ENCODE assay signal across 16 cellular contexts in genomic region chr14:65976771-65977170, GRCh38.
DNase-seq lines count a peak whose midpoint lies in the region; FAIRE-seq and TF ChIP-seq lines count a peak whose summit lies in the region.
"Had no signal": no experiment of that assay in that cellular context is flagged by ENCODE, and none has a peak within 500 bp of the region (broad histone marks: within the 10 kb centered on the region; RNA-seq: fewer than 3 reads in every experiment).

No MANE protein-coding gene starts in this region.

- no peaks in the 10 kb centered on the region for H3K36me3 Mint-ChIP-seq in activated T-cell treated with anti-CD3 and anti-CD28 coated beads, Interleukin-2, amount 50 U/mL, for 24 hours (ENCODE audit: low read depth)

- no peak overlapping the region for H3K27ac ChIP-seq in hepatocyte

- H3K9me2 ChIP-seq in hepatocyte (replicated peaks; ENCODE audit: insufficient read depth), result no peaks in the 10 kb centered on the region

- no peaks in the 10 kb centered on the region for H4K20me1 ChIP-seq in hepatocyte (ENCODE audit: insufficient read depth, poor library complexity, severe bottlenecking)

- H3K79me2 ChIP-seq in hepatocyte, result no peaks in the 10 kb centered on the region

- no peaks in the 10 kb centered on the region for H3K4me1 Mint-ChIP-seq in activated T-cell treated with anti-CD3 and anti-CD28 coated beads, Interleukin-2, amount 50 U/mL, for 24 hours (ENCODE audit: low read depth)

- no peak for TF ChIP-seq CTCF in AG10803 (conservative IDR thresholded peaks at IDR 0.05; ENCODE audit: low read length)
- TF ChIP-seq CTCF in choroid plexus epithelial cell (conservative IDR thresholded peaks at IDR 0.05; ENCODE audit: low read depth, low read length), result no peak
- no peak for TF ChIP-seq CTCF in hepatocyte (IDR thresholded peaks at IDR 0.05; ENCODE audit: poor library complexity)

- no peak overlapping the region for H2AFZ ChIP-seq in hepatocyte

- H3K4me3 ChIP-seq in AG10803 (ENCODE audit: low read length) (no peak overlapping the region), choroid plexus epithelial cell (ENCODE audit: low read depth, low read length) (no peak overlapping the region), hepatocyte (no peak overlapping the region)

- H3K27ac Mint-ChIP-seq in activated T-cell treated with anti-CD3 and anti-CD28 coated beads, Interleukin-2, amount 50 U/mL, for 24 hours, result no peak overlapping the region
- H3K27ac Mint-ChIP-seq: CD8-positive, alpha-beta T cell; IgD-negative memory B cell had no signal

- H3K9me3 Mint-ChIP-seq in activated T-cell treated with anti-CD3 and anti-CD28 coated beads, Interleukin-2, amount 50 U/mL, for 24 hours, result peaks cover 21% of the 10 kb centered on the region

- H3K4me3 Mint-ChIP-seq in activated T-cell treated with anti-CD3 and anti-CD28 coated beads, Interleukin-2, amount 50 U/mL, for 24 hours, result no peak overlapping the region
- H3K4me3 Mint-ChIP-seq: CD8-positive, alpha-beta T cell; IgD-negative memory B cell had no signal

- no peaks in the 10 kb centered on the region for H3K27me3 Mint-ChIP-seq in activated T-cell treated with anti-CD3 and anti-CD28 coated beads, Interleukin-2, amount 50 U/mL, for 24 hours

- peak; percentile 15 for DNase-seq in AG10803 (ENCODE audit: low read depth)
- DNase-seq in HTR-8/SVneo (ENCODE audit: insufficient read length, low spot score), result no peak
- DNase-seq in RCC 7860 (ENCODE audit: low spot score), result peak; percentile 33
- DNase-seq in choroid plexus epithelial cell (ENCODE audit: low read depth), result peak; percentile 3
- no peak for DNase-seq in GM19238 (ENCODE audit: insufficient read length, low spot score)
- no peak for DNase-seq in activated T-cell treated with anti-CD3 and anti-CD28 coated beads, Interleukin-2, amount 50 U/mL, for 24 hours
- no peak for DNase-seq in hepatocyte (ENCODE audit: low spot score)
- DNase-seq in stimulated activated CD8-positive, alpha-beta memory T cell treated with anti-CD3 and anti-CD28 coated beads, Interleukin-4, amount 100 ng/mL, for 48 hours, result no peak
- DNase-seq: ACHN; CD8-positive, alpha-beta T cell; NCI-H1048; NCI-H1694 treated with DMSO at 0.1 percent for 48 hours; NCI-H524; T-helper 1 cell had no signal

- FAIRE-seq in HTR-8/SVneo (lab: Jason Lieb, UNC), result peak; percentile 33
- no peak for FAIRE-seq in RCC 7860 (lab: Jason Lieb, UNC)
- FAIRE-seq: H54 had no signal

- no peaks in the 10 kb centered on the region for H3K4me1 ChIP-seq in hepatocyte (ENCODE audit: insufficient read depth)

- no peaks in the 10 kb centered on the region for H3K27me3 ChIP-seq in hepatocyte

- 95% methylated on average over 5 of the region's 5 CpGs for WGBS in hepatocyte (ENCODE audit: low lambda C conversion rate, missing lambda C conversion rate)

- no peaks in the 10 kb centered on the region for H3K9me3 ChIP-seq in hepatocyte (ENCODE audit: low read depth)

- no peaks in the 10 kb centered on the region for H3K36me3 ChIP-seq in hepatocyte (replicated peaks; ENCODE audit: insufficient read depth, low read depth)

- no peak overlapping the region for H3K4me2 ChIP-seq in hepatocyte

Comparison
In these comparisons a context has a peak if more than half of its experiments do, and no peak if none do; other contexts are left out.
1. DNase-seq: peak in AG10803 (single experiment), RCC 7860 (single experiment) and choroid plexus epithelial cell (single experiment); none in HTR-8/SVneo (single experiment), GM19238 (single experiment), activated T-cell treated with anti-CD3 and anti-CD28 coated beads, Interleukin-2, amount 50 U/mL, for 24 hours (single experiment), hepatocyte (single experiment) and stimulated activated CD8-positive, alpha-beta memory T cell treated with anti-CD3 and anti-CD28 coated beads, Interleukin-4, amount 100 ng/mL, for 48 hours (single experiment).